Comparison of ENCODE assay signal across 8 cellular contexts in the genomic region with DNA sequence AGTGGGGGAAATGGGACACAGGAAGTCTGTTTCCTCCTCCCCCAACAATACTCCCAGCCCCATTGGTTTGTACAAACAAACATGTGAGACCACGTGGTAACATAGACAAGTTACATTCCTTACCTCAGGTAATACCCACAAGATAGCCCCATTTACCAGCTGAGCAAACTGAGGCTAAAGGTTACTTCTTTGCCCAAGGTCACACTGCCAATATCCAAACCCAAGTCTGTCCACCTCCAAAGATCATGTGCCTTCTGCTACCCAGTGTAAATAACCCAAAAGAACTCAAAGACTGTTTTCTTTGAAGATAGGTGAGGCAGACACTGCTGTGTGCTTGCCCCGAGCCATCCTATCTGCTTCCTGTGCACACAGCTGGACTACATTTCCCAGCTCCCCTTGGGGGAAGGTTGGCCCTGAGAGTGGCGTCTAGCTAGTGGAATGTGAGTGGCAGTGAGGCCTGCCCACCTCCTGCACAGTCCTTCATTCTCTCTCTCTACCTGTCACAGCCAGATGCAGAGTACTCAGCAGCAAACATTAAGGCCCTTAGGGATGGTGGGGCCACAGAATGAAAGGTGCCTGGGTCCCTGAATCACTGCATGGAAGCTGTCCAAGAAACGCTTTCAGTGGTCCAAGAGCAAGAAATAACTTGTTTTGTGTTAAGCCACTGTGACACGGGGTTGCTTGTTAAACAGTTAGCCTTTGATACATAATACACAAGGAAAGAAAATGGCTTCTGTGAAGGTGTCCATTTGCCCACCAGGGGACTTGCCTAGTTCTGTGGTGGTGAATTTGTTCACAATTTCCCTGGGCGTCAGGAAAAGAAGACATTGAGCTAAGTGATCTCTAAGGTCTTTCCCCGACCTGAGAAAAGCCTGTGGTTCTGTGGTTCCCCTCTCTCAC.
DNase-seq lines count a peak whose midpoint lies in the region; ATAC-seq, FAIRE-seq and TF ChIP-seq lines count a peak whose summit lies in the region.

No MANE protein-coding gene starts in this region.

- intact Hi-C loops in A673 (cut with micrococcal nuclease; ENCODE audit: unreplicated experiment), result loop anchor here (2.0 to 10.0 kb wide), 6 partner anchors 57 to 1271 kb away; a partner anchor contains a TSS
- intact Hi-C loops in activated naive CD4-positive, alpha-beta T cell treated with anti-CD3 and anti-CD28 coated beads for 36 hours (cut with micrococcal nuclease), result loop anchor here (1.0 to 10.0 kb wide), 8 partner anchors 31 to 788 kb away; a partner anchor contains a TSS
- intact Hi-C loops in naive thymus-derived CD4-positive, alpha-beta T cell (cut with micrococcal nuclease), result loop anchor here (2.0 to 10.0 kb wide), 7 partner anchors 57 to 1891 kb away; a partner anchor contains a TSS

- H3K9me3 Mint-ChIP-seq in activated naive CD4-positive, alpha-beta T cell treated with anti-CD3 and anti-CD28 coated beads for 36 hours, result peaks cover 2% of the 10 kb centered on the region
- peaks cover 0 to 3% (median 0%) of the 10 kb centered on the region in 11 donors for H3K9me3 Mint-ChIP-seq in naive thymus-derived CD4-positive, alpha-beta T cell

- BruUV-seq in A673 (replicated peaks; lab: Mats Ljungman, UMichigan), result no TSS peak

- peak; percentile 64 for ATAC-seq in HG02623 (IDR thresholded peaks at IDR 0.05; ENCODE audit: unreplicated experiment)
- ATAC-seq in naive thymus-derived CD4-positive, alpha-beta T cell, result peak; percentile 36

- CTCF ChIA-PET in A673 (lab: Charles Lee), result interaction anchor here (1.0 to 1.4 kb wide), 4 partner anchors 189 to 476 kb away, joined by 3 to 8 read pairs (median 4); no protein-coding TSS in a partner anchor
- CTCF ChIA-PET in activated naive CD4-positive, alpha-beta T cell treated with anti-CD3 and anti-CD28 coated beads for 36 hours (lab: Charles Lee), result interaction anchor here (0.6 to 4.8 kb wide), 23 partner anchors 10 to 773 kb away, joined by 3 to 32 read pairs (median 4); no protein-coding TSS in a partner anchor
- CTCF ChIA-PET in naive thymus-derived CD4-positive, alpha-beta T cell (lab: Charles Lee), result interaction anchor here (0.6 to 8.0 kb wide), 20 partner anchors 7 to 1268 kb away, joined by 3 to 127 read pairs (median 4); no protein-coding TSS in a partner anchor

- H3K27me3 ChIP-seq in A673 (replicated peaks; ENCODE audit: insufficient read depth, low read depth, low read length, poor library complexity), result no peaks in the 10 kb centered on the region
- H3K27me3 ChIP-seq in naive thymus-derived CD4-positive, alpha-beta T cell (ENCODE audit: control insufficient read depth in 2 of 2, insufficient read depth in 2 of 2, low read length in 2 of 2), result no peaks in the 10 kb centered on the region

- H3K27me3 Mint-ChIP-seq in activated naive CD4-positive, alpha-beta T cell treated with anti-CD3 and anti-CD28 coated beads for 36 hours (ENCODE audit: low read depth), result peaks cover 4% of the 10 kb centered on the region
- peaks cover 14 to 44% (median 18%) of the 10 kb centered on the region in 5 donors for H3K27me3 Mint-ChIP-seq in naive thymus-derived CD4-positive, alpha-beta T cell

- no peaks in the 10 kb centered on the region for H3K36me3 ChIP-seq in A673 (ENCODE audit: insufficient read depth, low read length, poor library complexity, severe bottlenecking)
- H3K36me3 ChIP-seq in naive thymus-derived CD4-positive, alpha-beta T cell (ENCODE audit: control insufficient read depth in 2 of 3, insufficient read depth in 3 of 3, low read length in 3 of 3), result no peaks in the 10 kb centered on the region

- H3K9me3 ChIP-seq in A673 (ENCODE audit: low read depth, low read length, poor library complexity, severe bottlenecking), result no peaks in the 10 kb centered on the region
- no peaks in the 10 kb centered on the region for H3K9me3 ChIP-seq in naive thymus-derived CD4-positive, alpha-beta T cell (ENCODE audit: control insufficient read depth in 2 of 3, low read length in 3 of 3)

- H3K4me3 ChIP-seq in A673 (ENCODE audit: low read depth, low read length, poor library complexity, severe bottlenecking), result no peak overlapping the region
- H3K4me3 ChIP-seq in naive thymus-derived CD4-positive, alpha-beta T cell (ENCODE audit: low read length), result no peak overlapping the region

- H3K4me1 ChIP-seq in A673 (ENCODE audit: insufficient read depth, low read length, poor library complexity, severe bottlenecking), result peaks cover 22% of the 10 kb centered on the region
- H3K4me1 ChIP-seq in naive thymus-derived CD4-positive, alpha-beta T cell (ENCODE audit: control insufficient read depth in 2 of 2, insufficient read depth in 2 of 2, low read length in 2 of 2), result peaks cover 9 to 13% of the 10 kb centered on the region in 2 donors

- no peak for FAIRE-seq in RCC 7860 (lab: Jason Lieb, UNC)

- no peaks in the 10 kb centered on the region for H3K36me3 Mint-ChIP-seq in activated naive CD4-positive, alpha-beta T cell treated with anti-CD3 and anti-CD28 coated beads for 36 hours (ENCODE audit: low read depth)
- peaks cover 0 to 4% (median 0%) of the 10 kb centered on the region in 5 donors for H3K36me3 Mint-ChIP-seq in naive thymus-derived CD4-positive, alpha-beta T cell

- peaks cover 25% of the 10 kb centered on the region for H3K4me1 Mint-ChIP-seq in activated naive CD4-positive, alpha-beta T cell treated with anti-CD3 and anti-CD28 coated beads for 36 hours (ENCODE audit: low read depth)
- H3K4me1 Mint-ChIP-seq in naive thymus-derived CD4-positive, alpha-beta T cell, result peaks cover 13 to 30% (median 27%) of the 10 kb centered on the region in 7 donors

- DNase-seq in A673 (ENCODE audit: low spot score) (peak; percentile 74), NCI-H226 (peak; percentile 34), EL (no peak), RCC 7860 (ENCODE audit: low spot score) (no peak)
- peak; percentile 43 for DNase-seq in activated naive CD4-positive, alpha-beta T cell treated with anti-CD3 and anti-CD28 coated beads for 36 hours
- peak in 7 of 9 donors; percentile 23 to 55 (median 43) for DNase-seq in naive thymus-derived CD4-positive, alpha-beta T cell

- H3K4me3 Mint-ChIP-seq in activated naive CD4-positive, alpha-beta T cell treated with anti-CD3 and anti-CD28 coated beads for 36 hours, result peak overlapping the region; percentile 2
- peak overlapping the region; percentile 50 to 98 (median 78) for H3K4me3 Mint-ChIP-seq in naive thymus-derived CD4-positive, alpha-beta T cell

- POLR2A ChIA-PET in A673 (lab: Charles Lee; ENCODE audit: low non-redundant PET), result interaction anchor here (0.6 kb wide), 1 partner anchor 57 kb away, joined by 6 read pairs; no protein-coding TSS in a partner anchor
- POLR2A ChIA-PET in naive thymus-derived CD4-positive, alpha-beta T cell (lab: Charles Lee), result interaction anchor here (0.6 to 1.5 kb wide), 4 partner anchors 305 to 1267 kb away, joined by 3 to 7 read pairs (median 4); a partner anchor contains a TSS

- TF ChIP-seq CTCF in A673 (conservative IDR thresholded peaks at IDR 0.05; ENCODE audit: low read depth, low read length), result no peak
- peak; percentile 24; the same call in 1 of the 3 replicates for TF ChIP-seq CTCF in GM12872 (IDR thresholded peaks at IDR 0.05; ENCODE audit: insufficient read depth, low read depth, low read length)

- H3K27ac ChIP-seq in A673 (ENCODE audit: low read depth, low read length, poor library complexity, severe bottlenecking), result no peak overlapping the region
- no peak overlapping the region for H3K27ac ChIP-seq in naive thymus-derived CD4-positive, alpha-beta T cell (ENCODE audit: low read depth, low read length)

- H3K27ac Mint-ChIP-seq in activated naive CD4-positive, alpha-beta T cell treated with anti-CD3 and anti-CD28 coated beads for 36 hours, result no peak overlapping the region
- peak overlapping the region in 7 of 9 donors; percentile 9 to 71 (median 47) for H3K27ac Mint-ChIP-seq in naive thymus-derived CD4-positive, alpha-beta T cell

Comparison
In these comparisons a context has a peak if more than half of its experiments do, and no peak if none do; other contexts are left out.
1. DNase-seq: peak in A673 (single experiment), NCI-H226 (single experiment), activated naive CD4-positive, alpha-beta T cell treated with anti-CD3 and anti-CD28 coated beads for 36 hours (single experiment) and naive thymus-derived CD4-positive, alpha-beta T cell (7 of 9); none in EL (single experiment) and RCC 7860 (single experiment).